ENCODE assay signal across 1 cellular context in genomic region chr6:40743226-40743625, GRCh38.
TF ChIP-seq lines count a peak whose summit lies in the region.

No MANE protein-coding gene starts in this region.

TF ChIP-seq in GM12878, 131 proteins besides CTCF, POLR2A, EP300 and RAD21:
- TF ChIP-seq PBX3 (IDR thresholded peaks at IDR 0.05; ENCODE audit: insufficient replicate concordance, low read depth, low read length): peak; percentile 46
- TF ChIP-seq ZBTB4 (CRISPR knock-in tag; IDR thresholded peaks at IDR 0.05): no peak
- no peak for TF ChIP-seq CEBPZ (IDR thresholded peaks at IDR 0.05; ENCODE audit: low read depth, low read length)
- peak; percentile 42 for TF ChIP-seq PKNOX1 (IDR thresholded peaks at IDR 0.05)
- no peak for TF ChIP-seq SIX5 (IDR thresholded peaks at IDR 0.05; ENCODE audit: low read depth, low read length, severe bottlenecking)
- no peak for TF ChIP-seq USF2 (IDR thresholded peaks at IDR 0.05; ENCODE audit: borderline replicate concordance, low read depth, low read length)
TF ChIP-seq in GM12878: peak in this region for 2.
